1 cellular context compared by ENCODE assay signal in the genomic region with DNA sequence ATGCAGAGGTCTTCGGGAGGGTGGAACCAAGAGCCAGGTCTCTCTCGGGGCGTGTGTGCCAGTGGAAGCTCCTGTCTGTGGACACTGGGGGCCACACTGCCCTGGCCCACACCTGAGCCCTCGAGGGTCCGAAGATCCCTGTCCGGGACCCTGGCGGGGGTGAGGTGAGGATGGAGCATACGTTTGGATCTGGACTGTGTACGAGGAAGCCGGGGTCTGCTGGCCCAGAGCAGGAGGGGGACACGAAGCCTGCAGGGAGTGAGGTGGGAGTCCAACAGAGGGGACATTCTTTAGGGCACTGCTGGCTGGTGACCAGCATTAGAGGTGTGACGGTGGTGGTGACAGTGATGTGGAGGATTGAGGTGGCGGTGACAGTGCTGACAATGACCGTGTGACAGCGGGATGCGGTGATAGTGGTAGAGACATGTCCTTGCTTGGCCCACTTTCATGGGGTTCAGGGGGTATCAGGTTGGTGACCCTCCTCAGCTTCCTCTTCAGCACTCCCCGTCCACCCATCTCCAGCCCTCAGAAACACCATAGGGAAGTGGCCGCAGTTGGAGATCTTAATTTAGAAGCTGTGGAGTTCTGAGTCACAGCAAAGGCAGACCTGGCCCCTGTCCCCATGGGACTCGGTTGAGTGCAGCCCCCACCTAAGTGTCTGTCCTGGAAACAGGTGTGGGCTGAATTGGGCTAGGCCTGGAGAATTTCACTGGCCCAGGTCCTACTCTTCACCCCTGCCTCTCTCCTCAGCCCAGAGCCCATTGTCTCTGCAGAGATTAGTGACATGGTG.
TF ChIP-seq lines count a peak whose summit lies in the region.

No MANE protein-coding gene starts in this region.

TF ChIP-seq in HepG2, 621 proteins besides CTCF, POLR2A, EP300 and RAD21 (continued from another document):
- TF ChIP-seq ZNF609 (CRISPR knock-in tag; IDR thresholded peaks at IDR 0.05; ENCODE audit: borderline replicate concordance) (no peak), HOXA9 (CRISPR knock-in tag; IDR thresholded peaks at IDR 0.05; ENCODE audit: borderline replicate concordance) (no peak), PRDM10 (CRISPR knock-in tag; IDR thresholded peaks at IDR 0.05; ENCODE audit: low read depth) (no peak), ZNF577 (CRISPR knock-in tag; IDR thresholded peaks at IDR 0.05; ENCODE audit: borderline replicate concordance, low read depth) (no peak), ZNF564 (CRISPR knock-in tag; IDR thresholded peaks at IDR 0.05) (no peak), ZSCAN5A (CRISPR knock-in tag; IDR thresholded peaks at IDR 0.05; ENCODE audit: borderline replicate concordance) (no peak)
- TF ChIP-seq, protein P1, sequence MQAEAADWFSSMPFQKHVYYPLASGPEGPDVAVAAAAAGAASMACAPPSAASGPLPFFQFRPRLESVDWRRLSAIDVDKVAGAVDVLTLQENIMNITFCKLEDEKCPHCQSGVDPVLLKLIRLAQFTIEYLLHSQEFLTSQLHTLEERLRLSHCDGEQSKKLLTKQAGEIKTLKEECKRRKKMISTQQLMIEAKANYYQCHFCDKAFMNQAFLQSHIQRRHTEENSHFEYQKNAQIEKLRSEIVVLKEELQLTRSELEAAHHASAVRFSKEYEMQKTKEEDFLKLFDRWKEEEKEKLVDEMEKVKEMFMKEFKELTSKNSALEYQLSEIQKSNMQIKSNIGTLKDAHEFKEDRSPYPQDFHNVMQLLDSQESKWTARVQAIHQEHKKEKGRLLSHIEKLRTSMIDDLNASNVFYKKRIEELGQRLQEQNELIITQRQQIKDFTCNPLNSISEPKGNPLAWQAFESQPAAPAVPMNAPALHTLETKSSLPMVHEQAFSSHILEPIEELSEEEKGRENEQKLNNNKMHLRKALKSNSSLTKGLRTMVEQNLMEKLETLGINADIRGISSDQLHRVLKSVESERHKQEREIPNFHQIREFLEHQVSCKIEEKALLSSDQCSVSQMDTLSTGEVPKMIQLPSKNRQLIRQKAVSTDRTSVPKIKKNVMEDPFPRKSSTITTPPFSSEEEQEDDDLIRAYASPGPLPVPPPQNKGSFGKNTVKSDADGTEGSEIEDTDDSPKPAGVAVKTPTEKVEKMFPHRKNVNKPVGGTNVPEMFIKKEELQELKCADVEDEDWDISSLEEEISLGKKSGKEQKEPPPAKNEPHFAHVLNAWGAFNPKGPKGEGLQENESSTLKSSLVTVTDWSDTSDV (CRISPR knock-in tag; IDR thresholded peaks at IDR 0.05): no peak
TF ChIP-seq in HepG2: peak in this region for 0.
